In the genomic region with DNA sequence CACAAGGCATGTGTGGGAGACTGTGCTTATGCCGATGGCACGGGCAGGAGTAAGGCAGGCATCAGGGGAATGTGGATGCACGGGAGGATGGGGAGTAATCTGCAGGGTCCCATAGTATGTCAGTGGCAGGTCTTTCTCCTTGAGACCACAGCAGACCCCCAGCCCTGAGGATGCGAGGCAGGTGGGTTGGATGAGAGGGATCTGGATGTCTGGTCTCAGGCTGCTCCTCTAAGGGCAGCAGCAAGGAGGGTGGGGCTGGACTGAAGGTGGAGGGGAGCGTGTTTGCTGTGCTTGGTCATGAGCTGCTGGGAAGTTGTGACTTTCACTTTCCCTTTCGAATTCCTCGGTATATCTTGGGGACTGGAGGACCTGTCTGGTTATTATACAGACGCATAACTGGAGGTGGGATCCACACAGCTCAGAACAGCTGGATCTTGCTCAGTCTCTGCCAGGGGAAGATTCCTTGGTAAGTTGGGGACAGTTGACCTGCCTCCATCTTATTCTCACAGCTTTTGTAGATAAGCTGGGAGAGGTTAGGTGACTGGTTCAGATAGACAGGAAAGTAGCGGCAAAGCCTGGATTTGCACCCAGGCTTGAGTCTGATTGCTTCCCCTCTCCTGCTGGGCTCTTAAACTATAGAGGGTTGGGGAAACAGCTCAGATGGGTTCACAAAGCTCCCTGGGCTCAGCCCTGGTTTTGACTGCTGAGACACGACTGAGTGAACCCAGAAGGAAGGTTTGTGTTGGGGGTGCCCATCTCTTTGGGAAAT, we compare ENCODE assay signal across 8 cellular contexts. TPM values are rescaled to one million over a fixed set of nuclear protein-coding genes. Genes with fewer than 3 reads are reported as not detected.
DNase-seq lines count a peak whose midpoint lies in the region; ATAC-seq, FAIRE-seq and TF ChIP-seq lines count a peak whose summit lies in the region.

A gene with protein sequence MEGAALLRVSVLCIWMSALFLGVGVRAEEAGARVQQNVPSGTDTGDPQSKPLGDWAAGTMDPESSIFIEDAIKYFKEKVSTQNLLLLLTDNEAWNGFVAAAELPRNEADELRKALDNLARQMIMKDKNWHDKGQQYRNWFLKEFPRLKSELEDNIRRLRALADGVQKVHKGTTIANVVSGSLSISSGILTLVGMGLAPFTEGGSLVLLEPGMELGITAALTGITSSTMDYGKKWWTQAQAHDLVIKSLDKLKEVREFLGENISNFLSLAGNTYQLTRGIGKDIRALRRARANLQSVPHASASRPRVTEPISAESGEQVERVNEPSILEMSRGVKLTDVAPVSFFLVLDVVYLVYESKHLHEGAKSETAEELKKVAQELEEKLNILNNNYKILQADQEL (plus strand): TSS at position 380 of the 769 bp plus-strand sequence. CDS start 1,823 bp downstream, outside the sequence.

- peak within 1 kb of the TSS; percentile 71 for H3K27ac Mint-ChIP-seq in Calu3 (ENCODE audit: unreplicated experiment)
- H3K27ac Mint-ChIP-seq in T-helper 2 cell treated with Interferon-gamma antibody and Interleukin-4, amounts not matched to agents 5 μg/mL and 100 μg/mL, for 36 hours = peak within 1 kb of the TSS; percentile 91

- no peaks in the 10 kb centered on the region for H3K9me2 ChIP-seq in GM23248 (ENCODE audit: insufficient read depth)

- intact Hi-C loops in Calu3 (cut with micrococcal nuclease; ENCODE audit: unreplicated experiment) = loop anchor here (2.0 kb wide), 1 partner anchor 14 kb away; a partner anchor contains a TSS

- H3K27ac ChIP-seq in GM23248 (peak within 1 kb of the TSS; percentile 14; the same call in 1 of the 2 replicates), coronary artery (peak within 1 kb of the TSS; percentile 76 to 82), tibial nerve (peak within 1 kb of the TSS; percentile 41 to 88 (median 80))

- H3F3A ChIP-seq in GM23248 (ENCODE audit: insufficient read depth) = peaks cover 5% of the 10 kb centered on the region; the same call in 1 of the 2 replicates

- CTCF ChIA-PET in Calu3 (lab: Charles Lee) = interaction anchor here (0.5 to 7.3 kb wide), 5 partner anchors 14 to 204 kb away, joined by 3 to 63 read pairs (median 4); a partner anchor contains a TSS

- peak within 1 kb of the TSS; percentile 96 for H2AFZ ChIP-seq in GM23248

- no peaks in the 10 kb centered on the region for H4K20me1 ChIP-seq in GM23248 (ENCODE audit: insufficient read depth)

- H3K9ac ChIP-seq in GM23248 = peak within 1 kb of the TSS; percentile 76

- peaks cover 19% of the 10 kb centered on the region for H3K4me1 ChIP-seq in GM23248 (ENCODE audit: insufficient read depth)
- H3K4me1 ChIP-seq in tibial nerve = peaks cover 0 to 39% (median 22%) of the 10 kb centered on the region in 4 donors

- H3K9me3 ChIP-seq in GM23248 (ENCODE audit: low read depth) (no peaks in the 10 kb centered on the region), tibial nerve (no peaks in the 10 kb centered on the region)

- H3K4me3 ChIP-seq in GM23248 (peak within 1 kb of the TSS; percentile 82), coronary artery (peak within 1 kb of the TSS; percentile 71), tibial nerve (peak within 1 kb of the TSS; percentile 7 to 54 (median 38))

- in situ Hi-C loops in GM23248 (cut with MboI) = no loop called here

- peak in 1 of 2 donors; percentile 40 for TF ChIP-seq EP300 in tibial nerve (IDR thresholded peaks at IDR 0.05)

- H3K4me2 ChIP-seq in GM23248 (ENCODE audit: unreplicated experiment) = peak within 1 kb of the TSS; percentile 99

- no peaks in the 10 kb centered on the region for H3K27me3 ChIP-seq in GM23248 (replicated peaks; ENCODE audit: insufficient read depth)
- H3K27me3 ChIP-seq in tibial nerve = no peaks in the 10 kb centered on the region

- H3K36me3 Mint-ChIP-seq in Calu3 (ENCODE audit: insufficient read depth, unreplicated experiment) = peaks cover 59% of the 10 kb centered on the region
- peaks cover 16% of the 10 kb centered on the region for H3K36me3 Mint-ChIP-seq in T-helper 2 cell treated with Interferon-gamma antibody and Interleukin-4, amounts not matched to agents 5 μg/mL and 100 μg/mL, for 36 hours (ENCODE audit: low read depth)

- no peaks in the 10 kb centered on the region for H3K36me3 ChIP-seq in GM23248 (ENCODE audit: low read depth)
- H3K36me3 ChIP-seq in tibial nerve = no peaks in the 10 kb centered on the region

- no peaks in the 10 kb centered on the region for H3K27me3 Mint-ChIP-seq in Calu3 (ENCODE audit: unreplicated experiment)
- no peaks in the 10 kb centered on the region for H3K27me3 Mint-ChIP-seq in T-helper 2 cell treated with Interferon-gamma antibody and Interleukin-4, amounts not matched to agents 5 μg/mL and 100 μg/mL, for 36 hours (ENCODE audit: low read depth)

- TF ChIP-seq CTCF in Calu3 (IDR thresholded peaks at IDR 0.05; ENCODE audit: unreplicated experiment) (no peak), coronary artery (IDR thresholded peaks at IDR 0.05) (no peak), tibial nerve (IDR thresholded peaks at IDR 0.05) (no peak)

- no peaks in the 10 kb centered on the region for H3K79me2 ChIP-seq in GM23248 (ENCODE audit: insufficient read depth)

- BruUV-seq in Calu3 (replicated peaks; lab: Mats Ljungman, UMichigan) = no TSS peak

- peak within 1 kb of the TSS; percentile 94 for H3K4me3 Mint-ChIP-seq in Calu3 (ENCODE audit: low read depth, unreplicated experiment)
- peak within 1 kb of the TSS; percentile 96 for H3K4me3 Mint-ChIP-seq in T-helper 2 cell treated with Interferon-gamma antibody and Interleukin-4, amounts not matched to agents 5 μg/mL and 100 μg/mL, for 36 hours

- peak in 1 of 2 donors; percentile 14 for TF ChIP-seq POLR2A in tibial nerve (IDR thresholded peaks at IDR 0.05)

- no peak for FAIRE-seq in frontal cortex (lab: Jason Lieb, UNC)

- H3K4me1 Mint-ChIP-seq in Calu3 (ENCODE audit: low read depth, unreplicated experiment) = peaks cover 88% of the 10 kb centered on the region
- peaks cover 41% of the 10 kb centered on the region for H3K4me1 Mint-ChIP-seq in T-helper 2 cell treated with Interferon-gamma antibody and Interleukin-4, amounts not matched to agents 5 μg/mL and 100 μg/mL, for 36 hours (ENCODE audit: low read depth)

- WGBS in GM23248 (ENCODE audit: low coverage in 1 of 2, low lambda C conversion rate in 2 of 2, missing lambda C conversion rate in 2 of 2), 2 experiments = 46 to 50% methylated on average over 10 of the region's 10 CpGs
- 56 to 59% methylated on average over 10 of the region's 10 CpGs for WGBS in tibial nerve, 2 donors

- DNase-seq in Calu3 (peak; percentile 74), GM23248 (peak; percentile 77), coronary artery (ENCODE audit: low spot score) (no peak), midbrain (lab: John Stamatoyannopoulos, UW) (peak; percentile 19), tibial nerve (ENCODE audit: low spot score in 2 of 2) (peak in 1 of 2 donors; percentile 45), frontal cortex (ENCODE audit: low spot score in 2 of 2) (no peak)
- DNase-seq in T-helper 2 cell treated with Interferon-gamma antibody and Interleukin-4, amounts not matched to agents 5 μg/mL and 100 μg/mL, for 36 hours (ENCODE audit: low spot score) = peak; percentile 51

- H3K9me3 Mint-ChIP-seq in Calu3 (ENCODE audit: low read depth, unreplicated experiment) = no peaks in the 10 kb centered on the region
- peaks cover 13% of the 10 kb centered on the region for H3K9me3 Mint-ChIP-seq in T-helper 2 cell treated with Interferon-gamma antibody and Interleukin-4, amounts not matched to agents 5 μg/mL and 100 μg/mL, for 36 hours

- no peak for ATAC-seq in HG03039 (IDR thresholded peaks at IDR 0.05; ENCODE audit: unreplicated experiment)

RNA-seq across cellular contexts. Expression of the gene that starts here (rescaled TPM):
- total RNA-seq in Calu3 (2022) (313 and 501 TPM in 2 replicates), tibial nerve (10 to 100 TPM in 3 of 4 donors, 1 to 10 TPM in 1; 8.3 to 16.8 (median 10.1) TPM), frontal cortex (1.2 TPM)
- 8.3 and 8.6 TPM in 2 replicates for total RNA-seq in GM23248 (2014; rRNA removed; shearing (Covaris generic))
- 12.8 and 14.2 TPM in 2 replicates for polyA plus RNA-seq in GM23248 (2016; fragmentation: Nextera tagmentation; extraction: Ambion mirVana)

Comparison
In these comparisons a context has a peak if more than half of its experiments do, and no peak if none do; other contexts are left out.
1. RNA of the gene that starts here (total RNA-seq): 313 to 501 TPM in Calu3; 8.3 to 16.8 TPM in tibial nerve, 8.3 to 8.6 TPM in GM23248 and 1.2 TPM in frontal cortex (single experiment); every median in the first group is over 10 times any median in the second.
2. DNase-seq: peak in Calu3 (single experiment), GM23248 (single experiment), T-helper 2 cell treated with Interferon-gamma antibody and Interleukin-4, amounts not matched to agents 5 μg/mL and 100 μg/mL, for 36 hours (single experiment) and midbrain (single experiment); none in coronary artery (single experiment) and frontal cortex (0 of 2).
3. H3K27ac ChIP-seq: peak in every context shown above with its lines; median percentile 80 in tibial nerve; 79 in coronary artery; 14 in GM23248.
4. Peak in every context shown above with its lines, with median percentiles within 50 percentile points of each other: H3K4me3 ChIP-seq.